9 cellular contexts compared by ENCODE assay signal in genomic region chr11:65505434-65506315, GRCh38. TPM values are rescaled to one million over a fixed set of nuclear protein-coding genes. Genes with fewer than 3 reads are reported as not detected.
DNase-seq lines count a peak whose midpoint lies in the region; ATAC-seq and TF ChIP-seq lines count a peak whose summit lies in the region.
"Had no signal": no experiment of that assay in that cellular context is flagged by ENCODE, and none has a peak within 500 bp of the region (broad histone marks: within the 10 kb centered on the region; RNA-seq: fewer than 3 reads in every experiment).

No MANE protein-coding gene starts in this region.

- no peak overlapping the region for H3K4me3 Mint-ChIP-seq in T-helper 2 cell treated with Interferon-gamma antibody and Interleukin-4, amounts not matched to agents 5 μg/mL and 100 μg/mL, for 36 hours
- H3K4me3 Mint-ChIP-seq in WTC11: no peak overlapping the region; the same call in 1 of the 2 replicates
- H3K4me3 Mint-ChIP-seq: dendritic cell treated with granulocyte-macrophage colony-stimulating factor and Interleukin-4, amounts not matched to agents 40 ng/mL and 50 ng/mL, for 4 days had no signal

- CTCF ChIA-PET in WTC11 (lab: Charles Lee): interaction anchor here (1.1 to 8.3 kb wide), 9 partner anchors 9 to 176 kb away, joined by 3 to 84 read pairs (median 8); partner anchors contain the start of gene ZNRD2

- POLR2A ChIA-PET in WTC11 (lab: Charles Lee): interaction anchor here (0.5 to 7.8 kb wide), 12 partner anchors 7 to 733 kb away, joined by 3 to 194 read pairs (median 4); partner anchors contain the start of genes MALAT1, NEAT1 and TIGD3

- H3K27me3 Mint-ChIP-seq in T-helper 2 cell treated with Interferon-gamma antibody and Interleukin-4, amounts not matched to agents 5 μg/mL and 100 μg/mL, for 36 hours (ENCODE audit: low read depth): peaks cover 5% of the 10 kb centered on the region
- H3K27me3 Mint-ChIP-seq in WTC11 (ENCODE audit: low read depth): no peaks in the 10 kb centered on the region
- H3K27me3 Mint-ChIP-seq: dendritic cell treated with granulocyte-macrophage colony-stimulating factor and Interleukin-4, amounts not matched to agents 40 ng/mL and 50 ng/mL, for 4 days had no signal

- H3K9me3 ChIP-seq in iPS-18c (ENCODE audit: control insufficient read depth, insufficient read depth, low read length): no peaks in the 10 kb centered on the region
- no peaks in the 10 kb centered on the region for H3K9me3 ChIP-seq in subcutaneous abdominal adipose tissue (ENCODE audit: control insufficient read depth in 5 of 5, low read length in 5 of 5)

- peaks cover 54% of the 10 kb centered on the region for H3K4me1 Mint-ChIP-seq in T-helper 2 cell treated with Interferon-gamma antibody and Interleukin-4, amounts not matched to agents 5 μg/mL and 100 μg/mL, for 36 hours (ENCODE audit: low read depth)
- peaks cover 55% of the 10 kb centered on the region for H3K4me1 Mint-ChIP-seq in WTC11

- H3K9me3 Mint-ChIP-seq in T-helper 2 cell treated with Interferon-gamma antibody and Interleukin-4, amounts not matched to agents 5 μg/mL and 100 μg/mL, for 36 hours: no peaks in the 10 kb centered on the region
- no peaks in the 10 kb centered on the region for H3K9me3 Mint-ChIP-seq in WTC11
- H3K9me3 Mint-ChIP-seq: dendritic cell treated with granulocyte-macrophage colony-stimulating factor and Interleukin-4, amounts not matched to agents 40 ng/mL and 50 ng/mL, for 4 days had no signal

- H3K36me3 Mint-ChIP-seq in T-helper 2 cell treated with Interferon-gamma antibody and Interleukin-4, amounts not matched to agents 5 μg/mL and 100 μg/mL, for 36 hours (ENCODE audit: low read depth): no peaks in the 10 kb centered on the region
- no peaks in the 10 kb centered on the region; the same call in 1 of the 2 replicates for H3K36me3 Mint-ChIP-seq in WTC11

- H3K27ac ChIP-seq in subcutaneous abdominal adipose tissue (ENCODE audit: low read depth, low read length): peak overlapping the region; percentile 99

- H3K27ac Mint-ChIP-seq in T-helper 2 cell treated with Interferon-gamma antibody and Interleukin-4, amounts not matched to agents 5 μg/mL and 100 μg/mL, for 36 hours: peak overlapping the region; percentile 83
- peak overlapping the region; percentile 92 for H3K27ac Mint-ChIP-seq in WTC11
- H3K27ac Mint-ChIP-seq: dendritic cell treated with granulocyte-macrophage colony-stimulating factor and Interleukin-4, amounts not matched to agents 40 ng/mL and 50 ng/mL, for 4 days had no signal

- H3K36me3 ChIP-seq in subcutaneous abdominal adipose tissue (ENCODE audit: control insufficient read depth in 5 of 5, insufficient read depth in 5 of 5, low read length in 5 of 5): peaks cover 42 to 61% (median 51%) of the 10 kb centered on the region in 5 donors

- peaks cover 5 to 58% (median 41%) of the 10 kb centered on the region in 5 donors for H3K4me1 ChIP-seq in subcutaneous abdominal adipose tissue (ENCODE audit: control insufficient read depth in 5 of 5, insufficient read depth in 5 of 5, low read length in 5 of 5)

- no peak for ATAC-seq in WTC11
- no peak for ATAC-seq in HG03457 (IDR thresholded peaks at IDR 0.05; ENCODE audit: unreplicated experiment)
- no peak for ATAC-seq in GM19035 (IDR thresholded peaks at IDR 0.05; ENCODE audit: unreplicated experiment)

- no peak for TF ChIP-seq CTCF in WTC11 (IDR thresholded peaks at IDR 0.05)

- no peaks in the 10 kb centered on the region for H3K27me3 ChIP-seq in subcutaneous abdominal adipose tissue (ENCODE audit: control insufficient read depth in 5 of 5, insufficient read depth in 4 of 5, low read length in 5 of 5)

- no peak for DNase-seq in T-helper 2 cell treated with Interferon-gamma antibody and Interleukin-4, amounts not matched to agents 5 μg/mL and 100 μg/mL, for 36 hours (ENCODE audit: low spot score)
- DNase-seq in T-helper 2 cell (no peak), WTC11 (ENCODE audit: low spot score) (no peak), cerebellar nuclear complex (lab: John Stamatoyannopoulos, UW) (no peak)

- H3K4me3 ChIP-seq in iPS-18c (ENCODE audit: insufficient read depth, low read depth, low read length) (peak overlapping the region; percentile 95; the same call in 1 of the 2 replicates), subcutaneous abdominal adipose tissue (ENCODE audit: low read depth in 1 of 5, low read length in 5 of 5) (peak overlapping the region; percentile 82 to 100 (median 100))

- peak overlapping the region; percentile 12 to 100 (median 100) for H3K9ac ChIP-seq in subcutaneous abdominal adipose tissue (ENCODE audit: low read length in 5 of 5)

TF ChIP-seq in WTC11, 78 proteins besides CTCF, POLR2A, EP300 and RAD21 (continues in another document):
- TF ChIP-seq, protein P1, sequence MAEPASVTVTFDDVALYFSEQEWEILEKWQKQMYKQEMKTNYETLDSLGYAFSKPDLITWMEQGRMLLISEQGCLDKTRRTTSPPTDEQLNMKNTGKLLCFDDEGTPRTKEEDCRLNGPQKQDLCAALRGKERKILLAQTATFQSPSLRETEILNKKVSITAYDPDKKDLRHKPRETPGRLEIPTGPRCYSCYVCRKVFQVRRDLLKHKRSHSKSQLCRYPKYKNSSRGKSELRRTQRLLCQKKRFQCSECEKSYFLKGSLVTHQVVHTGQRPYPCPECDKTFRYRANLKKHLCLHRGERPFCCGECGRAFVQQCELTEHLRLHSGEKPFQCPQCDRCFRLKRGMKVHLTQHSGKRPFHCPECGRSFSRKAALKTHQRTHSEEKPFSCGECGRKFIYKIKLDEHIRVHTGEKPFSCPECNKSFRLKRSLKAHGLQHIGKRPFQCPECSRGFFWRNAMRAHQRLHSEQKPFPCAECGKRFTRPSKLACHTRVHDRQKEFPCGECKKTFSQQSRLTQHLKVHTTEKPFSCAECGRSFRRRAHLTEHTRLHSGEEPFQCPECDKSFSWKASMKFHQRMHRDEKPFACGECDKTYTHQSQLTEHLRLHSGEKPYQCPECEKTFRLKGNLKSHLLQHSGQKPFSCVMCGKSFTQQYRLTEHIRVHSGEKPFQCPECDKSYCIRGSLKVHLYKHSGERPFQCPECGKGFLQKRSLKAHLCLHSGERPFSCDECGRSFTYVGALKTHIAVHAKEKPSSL (CRISPR knock-in tag; conservative IDR thresholded peaks at IDR 0.05): 0 out of 2 replicates have a peak, but pooled peaks have one; percentile 50
- TF ChIP-seq NFATC4 (CRISPR knock-in tag; IDR thresholded peaks at IDR 0.05): no peak
- TF ChIP-seq FOXJ3 (CRISPR knock-in tag; IDR thresholded peaks at IDR 0.05; ENCODE audit: borderline replicate concordance): no peak
- TF ChIP-seq, protein P2, sequence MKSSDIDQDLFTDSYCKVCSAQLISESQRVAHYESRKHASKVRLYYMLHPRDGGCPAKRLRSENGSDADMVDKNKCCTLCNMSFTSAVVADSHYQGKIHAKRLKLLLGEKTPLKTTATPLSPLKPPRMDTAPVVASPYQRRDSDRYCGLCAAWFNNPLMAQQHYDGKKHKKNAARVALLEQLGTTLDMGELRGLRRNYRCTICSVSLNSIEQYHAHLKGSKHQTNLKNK (CRISPR knock-in tag; IDR thresholded peaks at IDR 0.05): peak; percentile 27; the same call in 1 of the 2 replicates
- peak; percentile 75 for TF ChIP-seq EMX1 (CRISPR knock-in tag; IDR thresholded peaks at IDR 0.05)
- TF ChIP-seq, protein P3, sequence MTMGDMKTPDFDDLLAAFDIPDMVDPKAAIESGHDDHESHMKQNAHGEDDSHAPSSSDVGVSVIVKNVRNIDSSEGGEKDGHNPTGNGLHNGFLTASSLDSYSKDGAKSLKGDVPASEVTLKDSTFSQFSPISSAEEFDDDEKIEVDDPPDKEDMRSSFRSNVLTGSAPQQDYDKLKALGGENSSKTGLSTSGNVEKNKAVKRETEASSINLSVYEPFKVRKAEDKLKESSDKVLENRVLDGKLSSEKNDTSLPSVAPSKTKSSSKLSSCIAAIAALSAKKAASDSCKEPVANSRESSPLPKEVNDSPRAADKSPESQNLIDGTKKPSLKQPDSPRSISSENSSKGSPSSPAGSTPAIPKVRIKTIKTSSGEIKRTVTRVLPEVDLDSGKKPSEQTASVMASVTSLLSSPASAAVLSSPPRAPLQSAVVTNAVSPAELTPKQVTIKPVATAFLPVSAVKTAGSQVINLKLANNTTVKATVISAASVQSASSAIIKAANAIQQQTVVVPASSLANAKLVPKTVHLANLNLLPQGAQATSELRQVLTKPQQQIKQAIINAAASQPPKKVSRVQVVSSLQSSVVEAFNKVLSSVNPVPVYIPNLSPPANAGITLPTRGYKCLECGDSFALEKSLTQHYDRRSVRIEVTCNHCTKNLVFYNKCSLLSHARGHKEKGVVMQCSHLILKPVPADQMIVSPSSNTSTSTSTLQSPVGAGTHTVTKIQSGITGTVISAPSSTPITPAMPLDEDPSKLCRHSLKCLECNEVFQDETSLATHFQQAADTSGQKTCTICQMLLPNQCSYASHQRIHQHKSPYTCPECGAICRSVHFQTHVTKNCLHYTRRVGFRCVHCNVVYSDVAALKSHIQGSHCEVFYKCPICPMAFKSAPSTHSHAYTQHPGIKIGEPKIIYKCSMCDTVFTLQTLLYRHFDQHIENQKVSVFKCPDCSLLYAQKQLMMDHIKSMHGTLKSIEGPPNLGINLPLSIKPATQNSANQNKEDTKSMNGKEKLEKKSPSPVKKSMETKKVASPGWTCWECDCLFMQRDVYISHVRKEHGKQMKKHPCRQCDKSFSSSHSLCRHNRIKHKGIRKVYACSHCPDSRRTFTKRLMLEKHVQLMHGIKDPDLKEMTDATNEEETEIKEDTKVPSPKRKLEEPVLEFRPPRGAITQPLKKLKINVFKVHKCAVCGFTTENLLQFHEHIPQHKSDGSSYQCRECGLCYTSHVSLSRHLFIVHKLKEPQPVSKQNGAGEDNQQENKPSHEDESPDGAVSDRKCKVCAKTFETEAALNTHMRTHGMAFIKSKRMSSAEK (CRISPR knock-in tag; IDR thresholded peaks at IDR 0.05; ENCODE audit: borderline replicate concordance): peak; percentile 89
- peak; percentile 8; the same call in 1 of the 2 replicates for TF ChIP-seq PRRX2 (CRISPR knock-in tag; IDR thresholded peaks at IDR 0.05)
- TF ChIP-seq ZNF416 (CRISPR knock-in tag; IDR thresholded peaks at IDR 0.05): peak; percentile 65
- no peak for TF ChIP-seq SP1 (CRISPR knock-in tag; conservative IDR thresholded peaks at IDR 0.05)
- TF ChIP-seq ERG (CRISPR knock-in tag; IDR thresholded peaks at IDR 0.05): peak; percentile 86

RNA-seq across cellular contexts. Expression of gene MALAT1, which starts 6.8 kb away (rescaled TPM):
- total RNA-seq in WTC11 (2021): 1,830 to 2,350 TPM (median 2,261 TPM) in 3 replicates

RNA-seq across cellular contexts. Expression of gene SCYL1, which starts 19.2 kb away (rescaled TPM):
- 69.6 to 76.8 TPM (median 73.0 TPM) in 3 replicates for total RNA-seq in WTC11 (2021)

RNA-seq across cellular contexts. Expression of gene LTBP3, which starts 52.5 kb away (rescaled TPM):
- 15.9 to 23.6 TPM (median 20.7 TPM) in 3 replicates for total RNA-seq in WTC11 (2021)
